10 cellular contexts compared by ENCODE assay signal in the genomic region with DNA sequence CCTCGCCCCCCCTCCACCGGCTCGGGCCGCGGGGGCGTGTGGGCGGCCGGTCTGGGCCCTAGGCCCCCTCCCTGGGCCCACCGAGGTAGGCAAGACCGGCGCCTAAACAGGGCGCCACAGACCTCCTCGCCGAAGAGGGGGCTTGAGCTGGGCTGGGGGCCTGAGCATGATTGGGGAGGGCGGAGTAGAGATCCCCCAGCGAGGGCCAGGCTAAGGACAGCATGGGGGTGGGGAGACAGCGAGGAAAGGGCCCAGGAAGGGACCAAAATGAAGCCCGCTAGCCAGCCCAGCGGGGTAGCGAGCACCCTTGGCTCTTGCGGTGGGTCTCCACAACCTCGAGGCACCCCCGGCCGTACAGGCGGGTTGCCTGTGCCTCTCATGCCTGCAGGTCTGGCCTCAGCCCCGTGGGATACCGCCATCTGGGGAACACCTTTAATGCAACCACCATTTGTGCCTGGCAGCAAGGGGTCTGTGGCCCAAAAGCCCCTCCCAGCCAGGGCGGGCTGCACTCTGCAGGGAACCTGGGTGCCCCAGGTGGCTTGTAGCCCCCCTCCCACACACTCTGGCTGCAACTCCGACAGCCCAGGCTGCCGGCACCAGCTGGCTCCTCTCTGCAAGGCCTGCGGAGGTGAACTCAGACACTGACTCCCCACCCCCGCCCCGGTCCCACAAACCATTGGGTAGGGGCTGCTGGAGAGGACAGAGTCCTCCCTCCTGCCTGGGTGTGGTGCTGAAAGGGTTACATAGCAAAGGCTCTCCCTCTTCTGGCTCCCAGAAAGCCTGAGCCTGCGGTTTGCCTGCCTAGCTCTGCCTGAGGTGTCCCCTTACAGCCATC.
DNase-seq lines count a peak whose midpoint lies in the region; ATAC-seq, FAIRE-seq and TF ChIP-seq lines count a peak whose summit lies in the region.
"Had no signal": no experiment of that assay in that cellular context is flagged by ENCODE, and none has a peak within 500 bp of the region (broad histone marks: within the 10 kb centered on the region; RNA-seq: fewer than 3 reads in every experiment).

No MANE protein-coding gene starts in this region.

- no peaks in the 10 kb centered on the region for H3K9me3 ChIP-seq in HAP-1
- H3K9me3 ChIP-seq in keratinocyte (ENCODE audit: control insufficient read depth, low read depth, low read length) = no peaks in the 10 kb centered on the region
- no peaks in the 10 kb centered on the region for H3K9me3 ChIP-seq in subcutaneous abdominal adipose tissue (ENCODE audit: control insufficient read depth in 5 of 5, low read length in 5 of 5)
- H3K9me3 ChIP-seq: SJCRH30 had no signal

- H3K9me1 ChIP-seq in keratinocyte (ENCODE audit: control insufficient read depth, extremely low read depth, insufficient read depth, low read length) = no peaks in the 10 kb centered on the region

- H3K4me2 ChIP-seq in keratinocyte (ENCODE audit: control insufficient read depth, extremely low read depth, insufficient read depth, low read depth, low read length) = peak overlapping the region; percentile 61

- in situ Hi-C loops in HAP-1 (cut with MboI; ENCODE audit: low sequenced_read_pairs) (no loop called here), astrocyte of the cerebellum (cut with HindIII; ENCODE audit: low sequenced_read_pairs) (no loop called here)

- H3K36me3 ChIP-seq in HAP-1 (replicated peaks) (no peaks in the 10 kb centered on the region), keratinocyte (ENCODE audit: control insufficient read depth in 2 of 2, extremely low read depth in 1 of 2, insufficient read depth in 2 of 2, low read length in 2 of 2) (no peaks in the 10 kb centered on the region), subcutaneous abdominal adipose tissue (ENCODE audit: control insufficient read depth in 5 of 5, insufficient read depth in 5 of 5, low read length in 5 of 5) (no peaks in the 10 kb centered on the region)
- H3K36me3 ChIP-seq: SJCRH30 had no signal

- no peak overlapping the region for H2AFZ ChIP-seq in keratinocyte (ENCODE audit: control insufficient read depth, low read length)

- dilution Hi-C loops in keratinocyte (cut with MboI; ENCODE audit: extremely low pct_ligation_motif_present, low sequenced_read_pairs) = no loop called here

- no peak for ATAC-seq in GM21390 (IDR thresholded peaks at IDR 0.05; ENCODE audit: unreplicated experiment)
- no peak for ATAC-seq in HG02759 (IDR thresholded peaks at IDR 0.05; ENCODE audit: unreplicated experiment)

- no peak overlapping the region for H3K27ac ChIP-seq in keratinocyte (ENCODE audit: control insufficient read depth, insufficient read depth, low read length)
- H3K27ac ChIP-seq in subcutaneous abdominal adipose tissue (ENCODE audit: low read depth, low read length) = no peak overlapping the region
- H3K27ac ChIP-seq: HL-60, SJCRH30 had no signal

- DNase-seq in HAP-1 (ENCODE audit: low spot score in 2 of 2) (no peak), astrocyte of the cerebellum (ENCODE audit: low read depth) (no peak), keratinocyte (ENCODE audit: low read depth, low spot score) (no peak), NCI-H748 (lab: John Stamatoyannopoulos, UW; ENCODE audit: unreplicated experiment) (no peak), D721Med (ENCODE audit: insufficient read length, low spot score) (no peak)

- no peaks in the 10 kb centered on the region for H3K79me2 ChIP-seq in keratinocyte (ENCODE audit: control insufficient read depth, insufficient read depth, low read length)

- H3K27me3 ChIP-seq in HAP-1 (ENCODE audit: low read depth) (peaks cover 40% of the 10 kb centered on the region), keratinocyte (ENCODE audit: control insufficient read depth, extremely low read depth, insufficient read depth, low read length) (peaks cover 47% of the 10 kb centered on the region), subcutaneous abdominal adipose tissue (ENCODE audit: control insufficient read depth in 5 of 5, insufficient read depth in 4 of 5, low read length in 5 of 5) (peaks cover 3 to 30% (median 3%) of the 10 kb centered on the region in 5 donors)

- no peaks in the 10 kb centered on the region for H3K4me1 ChIP-seq in HAP-1
- peaks cover 10% of the 10 kb centered on the region for H3K4me1 ChIP-seq in keratinocyte (ENCODE audit: control insufficient read depth, extremely low read depth, insufficient read depth, low read length)
- peaks cover 3 to 36% (median 27%) of the 10 kb centered on the region in 5 donors for H3K4me1 ChIP-seq in subcutaneous abdominal adipose tissue (ENCODE audit: control insufficient read depth in 5 of 5, insufficient read depth in 5 of 5, low read length in 5 of 5)
- H3K4me1 ChIP-seq: SJCRH30 had no signal

- FAIRE-seq in keratinocyte (lab: Jason Lieb, UNC) (no peak), D721Med (lab: Jason Lieb, UNC) (no peak)

- H3K9ac ChIP-seq in keratinocyte (ENCODE audit: control insufficient read depth, extremely low read depth, insufficient read depth, low read length) (no peak overlapping the region), subcutaneous abdominal adipose tissue (ENCODE audit: low read length in 5 of 5) (peak overlapping the region in 2 of 5 donors; percentile 3 to 55)

- H4K20me1 ChIP-seq in keratinocyte (ENCODE audit: control insufficient read depth, extremely low read depth, insufficient read depth, low read length) = peaks cover 3% of the 10 kb centered on the region

- TF ChIP-seq CTCF in astrocyte of the cerebellum (IDR thresholded peaks at IDR 0.05; ENCODE audit: low read depth, low read length, missing control alignments) = no peak
- no peak for TF ChIP-seq CTCF in keratinocyte (optimal IDR thresholded peaks at IDR 0.05 in 1 of 3, IDR thresholded peaks at IDR 0.05 in 1 of 3, conservative IDR thresholded peaks at IDR 0.05 in 1 of 3; ENCODE audit: extremely low read depth in 1 of 3, insufficient read depth in 2 of 3, low read length in 3 of 3)
- no peak for TF ChIP-seq CTCF in D721Med (IDR thresholded peaks at IDR 0.05; ENCODE audit: insufficient read depth, missing control alignments)

- peak overlapping the region; percentile 9; the same call in 1 of the 2 replicates for H3K4me3 ChIP-seq in HAP-1
- H3K4me3 ChIP-seq in astrocyte of the cerebellum (ENCODE audit: low read depth, low read length) = peak overlapping the region; percentile 33
- peak overlapping the region in 2 of 3 experiments; percentile 29 to 36 for H3K4me3 ChIP-seq in keratinocyte (ENCODE audit: control insufficient read depth in 2 of 3, extremely low read depth in 1 of 3, insufficient read depth in 2 of 3, low read depth in 1 of 3, low read length in 3 of 3)
- peak overlapping the region in 4 of 5 donors; percentile 31 to 61 (median 56) for H3K4me3 ChIP-seq in subcutaneous abdominal adipose tissue (ENCODE audit: low read depth in 1 of 5, low read length in 5 of 5)
- H3K4me3 ChIP-seq: SJCRH30 had no signal
